ENCODE assay signal across 10 cellular contexts in the genomic region with DNA sequence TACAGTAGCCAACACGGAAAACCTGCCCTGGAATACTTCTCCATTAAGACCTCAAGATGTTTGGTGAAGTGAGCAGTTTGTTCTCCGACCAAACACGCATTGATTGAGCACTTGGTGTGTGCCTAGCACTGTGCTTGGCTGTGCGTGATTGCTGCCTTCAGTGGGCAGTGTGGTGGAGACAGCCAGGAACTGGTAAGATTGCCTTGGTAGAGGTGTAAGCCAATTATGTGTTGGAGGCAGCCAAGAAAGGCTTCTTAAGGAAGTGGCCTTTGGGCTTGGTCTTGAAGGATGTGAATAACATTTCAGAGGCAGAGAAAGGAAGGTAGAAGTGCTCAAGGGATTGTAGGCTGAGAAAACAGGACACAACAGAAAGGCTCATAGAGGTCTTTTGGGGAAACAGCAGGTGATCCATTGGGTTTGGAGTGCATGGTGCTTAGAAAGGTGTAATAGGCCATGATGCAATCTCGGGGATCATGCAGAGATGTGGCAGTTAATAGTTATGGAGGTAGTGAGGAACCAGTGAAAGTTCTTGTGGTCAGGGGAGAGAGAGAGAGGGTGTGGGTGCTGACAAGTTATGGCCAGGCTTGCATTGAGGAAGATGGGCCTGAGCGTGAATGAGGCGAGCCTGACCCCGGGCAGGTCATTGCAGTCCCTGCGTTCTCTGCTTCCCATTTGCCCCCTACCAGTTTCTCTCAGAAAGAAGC. TPM values are rescaled to one million over a fixed set of nuclear protein-coding genes. Genes with fewer than 3 reads are reported as not detected.
DNase-seq lines count a peak whose midpoint lies in the region; ATAC-seq, FAIRE-seq and TF ChIP-seq lines count a peak whose summit lies in the region.
"Had no signal": no experiment of that assay in that cellular context is flagged by ENCODE, and none has a peak within 500 bp of the region (broad histone marks: within the 10 kb centered on the region; RNA-seq: fewer than 3 reads in every experiment).

No MANE protein-coding gene starts in this region.

- H3K4me2 ChIP-seq in HepG2 (ENCODE audit: low read depth, low read length): no peak overlapping the region

- H2AFZ ChIP-seq in HepG2 (ENCODE audit: low read length): no peak overlapping the region

- no peaks in the 10 kb centered on the region for H3K9me3 ChIP-seq in HepG2 (ENCODE audit: low read length)

- peaks cover 100% of the 10 kb centered on the region for H3K79me2 ChIP-seq in HepG2 (ENCODE audit: insufficient read depth, low read length)

- TF ChIP-seq EP300 in HepG2 (IDR thresholded peaks at IDR 0.05; ENCODE audit: low read depth in 2 of 2, low read length in 2 of 2) (no peak), HepG2 (CRISPR knock-in tag; IDR thresholded peaks at IDR 0.05; ENCODE audit: borderline replicate concordance) (no peak)

- no TSS peak for BruUV-seq in HepG2 (replicated peaks; lab: Mats Ljungman, UMichigan)

- peaks cover 97% of the 10 kb centered on the region for H4K20me1 ChIP-seq in HepG2 (ENCODE audit: insufficient read depth, low read length)

- no peaks in the 10 kb centered on the region; a peak in 1 of 5 replicates for H3K27me3 ChIP-seq in HepG2 (ENCODE audit: control insufficient read depth in 1 of 2, insufficient read depth in 2 of 2, low read length in 2 of 2)

- CTCF ChIA-PET in GM10248 (lab: Yijun Ruan, JAX): interaction anchor here (0.8 to 1.1 kb wide), 2 partner anchors 13 to 248 kb away, joined by 3 read pairs; no protein-coding TSS in a partner anchor
- CTCF ChIA-PET in HepG2 (lab: Yijun Ruan, JAX; ENCODE audit: low intra/inter-chr PET ratio, low total read pairs): no interaction called here

- TF ChIP-seq CTCF in GM10248 (IDR thresholded peaks at IDR 0.05; ENCODE audit: control extremely low read depth, extremely low read depth, low read depth, missing control alignments) (no peak), NB4 (IDR thresholded peaks at IDR 0.05; ENCODE audit: low read depth, low read length) (no peak), HepG2 (CRISPR knock-in tag; IDR thresholded peaks at IDR 0.05) (no peak)

- no peak overlapping the region for H3K9ac ChIP-seq in HepG2 (ENCODE audit: insufficient read depth, low read depth, low read length)

- ATAC-seq in GM21367 (IDR thresholded peaks at IDR 0.05; ENCODE audit: unreplicated experiment) (peak; percentile 35), HepG2 (no peak), GM21529 (IDR thresholded peaks at IDR 0.05; ENCODE audit: unreplicated experiment) (no peak)
- ATAC-seq: Panc1 had no signal

- peaks cover 51% of the 10 kb centered on the region for H3K4me1 ChIP-seq in HepG2 (ENCODE audit: insufficient read depth, low read length)

- intact Hi-C loops in HepG2 (cut with micrococcal nuclease; ENCODE audit: unreplicated experiment): no loop called here

- H3K36me3 ChIP-seq in HepG2 (replicated peaks in 1 of 2; ENCODE audit: control insufficient read depth in 1 of 2, insufficient read depth in 2 of 2, low read length in 2 of 2): no peaks in the 10 kb centered on the region; a peak in 1 of 5 replicates

- over 99% methylated on average over 9 of the region's 9 CpGs for WGBS in HepG2 (ENCODE audit: low lambda C conversion rate)

- H3K4me3 ChIP-seq in NB4 (ENCODE audit: low read depth, low read length): peak overlapping the region; percentile 10
- H3K4me3 ChIP-seq in HepG2 (replicated peaks in 1 of 3; ENCODE audit: insufficient read depth in 1 of 3, low read depth in 2 of 3, low read length in 3 of 3): no peak overlapping the region

- TF ChIP-seq RAD21 in HepG2 (CRISPR knock-in tag; IDR thresholded peaks at IDR 0.05): no peak

- in situ Hi-C loops in HepG2 (cut with HindIII; ENCODE audit: extremely low pct_ligation_motif_present, low pct_unique_long_range_greater_than_20kb): no loop called here

- FAIRE-seq in HepG2 (lab: Jason Lieb, UNC): no peak

- POLR2A ChIA-PET in GM10248 (lab: Yijun Ruan, JAX) (no interaction called here), HepG2 (lab: Yijun Ruan, JAX) (no interaction called here)

- H3K27ac ChIP-seq in HepG2 (ENCODE audit: extremely low read length, insufficient read depth, low read length): no peak overlapping the region

- TF ChIP-seq POLR2A in NB4 (IDR thresholded peaks at IDR 0.05; ENCODE audit: extremely low read depth, insufficient read length) (no peak), HepG2 (IDR thresholded peaks at IDR 0.05; ENCODE audit: insufficient read depth in 1 of 2, low read depth in 2 of 2, low read length in 2 of 2) (no peak)

- peak; percentile 54 for DNase-seq in GM10248 (ENCODE audit: extremely low spot score)
- peak; percentile 84 for DNase-seq in NB4 (ENCODE audit: low read depth)
- DNase-seq in HepG2 (ENCODE audit: low spot score): no peak
- DNase-seq in activated effector memory CD4-positive, alpha-beta T cell treated with Interleukin-2 at 50 U/mL for 16 hours: no peak
- DNase-seq in amniotic stem cell (lab: John Stamatoyannopoulos, UW): no peak
- DNase-seq in NCI-H1436 treated with DMSO at 0.1 percent for 48 hours (lab: John Stamatoyannopoulos, UW): no peak
- DNase-seq: stimulated activated CD4-positive, alpha-beta T cell treated with anti-CD3 and anti-CD28 coated beads, Interleukin-4, amount 100 ng/mL, for 1 hour had no signal

TF ChIP-seq in HepG2, 621 proteins besides CTCF, POLR2A, EP300 and RAD21:
- TF ChIP-seq ZNF749 (CRISPR knock-in tag; IDR thresholded peaks at IDR 0.05; ENCODE audit: borderline replicate concordance): no peak
- peak; percentile 57; the same call in 1 of the 2 replicates for TF ChIP-seq CEBPB (IDR thresholded peaks at IDR 0.05; ENCODE audit: borderline replicate concordance, low read depth, low read length)
- 0 out of 2 replicates have a peak, but pooled peaks have one; percentile 28 for TF ChIP-seq SP4 (CRISPR knock-in tag; IDR thresholded peaks at IDR 0.05)
- TF ChIP-seq ATF7 (IDR thresholded peaks at IDR 0.05): peak; percentile 51; the same call in 1 of the 2 replicates
- TF ChIP-seq ATF7 (CRISPR knock-in tag; IDR thresholded peaks at IDR 0.05): no peak
- TF ChIP-seq ZSCAN9 (CRISPR knock-in tag; IDR thresholded peaks at IDR 0.05; ENCODE audit: borderline replicate concordance): no peak
- TF ChIP-seq CEBPG (CRISPR knock-in tag; IDR thresholded peaks at IDR 0.05): peak; percentile 47

RNA-seq across cellular contexts. Expression of gene B3GNT2, which starts 6.3 kb away (rescaled TPM):
- total RNA-seq in HepG2 (2016; rRNA removed; fragmentation: Illumina TruSeq; extraction: Trizol): 19.5 and 28.5 TPM in 2 replicates
- total RNA-seq in HepG2 (2016; cell fraction: cytosol; rRNA removed; fragmentation: Illumina TruSeq; extraction: Trizol; ENCODE audit: low read depth): 5.6 and 5.7 TPM in 2 replicates
- total RNA-seq in HepG2 (2016; cell fraction: insoluble cytoplasmic fraction; rRNA removed; fragmentation: Illumina TruSeq; extraction: Trizol): 19.3 and 27.8 TPM in 2 replicates
- 13.3 and 14.8 TPM in 2 replicates for total RNA-seq in HepG2 (2016; cell fraction: membrane; rRNA removed; fragmentation: Illumina TruSeq; extraction: Trizol)
- total RNA-seq in HepG2 (2016; cell fraction: nucleus; rRNA removed; fragmentation: Illumina TruSeq; extraction: Trizol): 27.5 and 28.5 TPM in 2 replicates
- polyA plus RNA-seq in HepG2 (2011; rRNA removed): 26.3 and 29.3 TPM in 2 replicates
- polyA plus RNA-seq in HepG2 (2011; cell fraction: cytosol; rRNA removed): 15.9 and 28.7 TPM in 2 replicates
- 7.3 and 11.3 TPM in 2 replicates for polyA plus RNA-seq in HepG2 (2011; cell fraction: nucleus; rRNA removed)
- 54.4 and 58.5 TPM in 2 replicates for polyA plus RNA-seq in HepG2 (2012)
- 1.4 and 1.7 TPM in 2 replicates for polyA plus RNA-seq in HepG2 (2016; cell fraction: cytosol; fragmentation: Illumina TruSeq; extraction: Trizol; ENCODE audit: low read depth)
- polyA plus RNA-seq in HepG2 (2016; cell fraction: insoluble cytoplasmic fraction; fragmentation: Illumina TruSeq; extraction: Trizol; ENCODE audit: low read depth): 17.4 and 17.6 TPM in 2 replicates
- polyA plus RNA-seq in HepG2 (2016; cell fraction: membrane; fragmentation: Illumina TruSeq; extraction: Trizol; ENCODE audit: low read depth): 5.6 and 5.8 TPM in 2 replicates
- polyA plus RNA-seq in HepG2 (2016; cell fraction: nucleus; fragmentation: Illumina TruSeq; extraction: Trizol; ENCODE audit: insufficient read depth, low read depth): 29.6 and 33.7 TPM in 2 replicates
- 11.0 and 33.8 TPM in 2 replicates for polyA minus RNA-seq in HepG2 (2011; rRNA and poly(A)+ RNA removed; ENCODE audit: low replicate concordance)
- polyA minus RNA-seq in HepG2 (2011; cell fraction: cytosol; rRNA and poly(A)+ RNA removed): 29.1 and 41.9 TPM in 2 replicates
- polyA minus RNA-seq in HepG2 (2011; cell fraction: nucleus; rRNA and poly(A)+ RNA removed): 28.5 and 42.8 TPM in 2 replicates

Comparison
In these comparisons a context has a peak if more than half of its experiments do, and no peak if none do; other contexts are left out.
1. DNase-seq: peak in GM10248 (single experiment) and NB4 (single experiment); none in HepG2 (single experiment), activated effector memory CD4-positive, alpha-beta T cell treated with Interleukin-2 at 50 U/mL for 16 hours (single experiment), amniotic stem cell (single experiment) and NCI-H1436 treated with DMSO at 0.1 percent for 48 hours (single experiment).